Comparison of ENCODE assay signal across 8 cellular contexts in the genomic region with DNA sequence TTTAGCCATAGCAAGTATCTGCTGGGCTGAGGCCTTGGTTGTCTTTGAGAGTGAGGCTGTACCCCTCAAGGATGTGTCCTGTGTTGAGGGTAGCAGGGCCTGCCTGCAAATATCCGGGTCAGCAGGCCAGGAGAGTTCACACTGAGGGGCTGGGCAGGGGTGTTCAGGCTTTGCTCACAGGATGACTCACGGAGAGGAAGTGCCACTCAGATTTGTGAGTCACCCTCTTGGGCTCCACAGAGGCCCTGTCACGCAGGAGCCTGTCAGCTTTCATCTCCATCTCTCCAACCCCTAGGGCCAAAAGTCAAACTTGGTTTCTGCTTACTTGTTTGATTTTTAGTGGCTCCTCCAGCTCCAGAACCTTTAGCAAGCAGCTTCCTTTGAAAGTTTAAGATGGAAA.
DNase-seq lines count a peak whose midpoint lies in the region; ATAC-seq and TF ChIP-seq lines count a peak whose summit lies in the region.

No MANE protein-coding gene starts in this region.

- H3K27me3 ChIP-seq in right cardiac atrium (ENCODE audit: control insufficient read depth, insufficient read depth) (no peaks in the 10 kb centered on the region), ovary (no peaks in the 10 kb centered on the region)

- no peaks in the 10 kb centered on the region for H3K9me3 ChIP-seq in right cardiac atrium (ENCODE audit: control insufficient read depth, low read length)
- H3K9me3 ChIP-seq in ovary, result no peaks in the 10 kb centered on the region

- no peak for TF ChIP-seq POLR2A in ovary (IDR thresholded peaks at IDR 0.05)

- H3K4me3 ChIP-seq in right cardiac atrium (ENCODE audit: low read length) (no peak overlapping the region), ovary (no peak overlapping the region)

- peak; percentile 96 for ATAC-seq in GM18517 (IDR thresholded peaks at IDR 0.05; ENCODE audit: unreplicated experiment)
- peak; percentile 100 for ATAC-seq in HG02610 (IDR thresholded peaks at IDR 0.05; ENCODE audit: unreplicated experiment)
- peak; percentile 67 to 95 for ATAC-seq in right cardiac atrium

- H3K4me1 Mint-ChIP-seq in activated T-cell treated with anti-CD3 and anti-CD28 coated beads, Interleukin-2, amount 50 U/mL, for 24 hours (ENCODE audit: low read depth), result peaks cover 22% of the 10 kb centered on the region

- H3K4me1 ChIP-seq in right cardiac atrium (ENCODE audit: control insufficient read depth, insufficient read depth, low read length), result peaks cover 2% of the 10 kb centered on the region
- no peaks in the 10 kb centered on the region for H3K4me1 ChIP-seq in ovary (ENCODE audit: insufficient read depth)

- no peaks in the 10 kb centered on the region for H3K9me3 Mint-ChIP-seq in activated T-cell treated with anti-CD3 and anti-CD28 coated beads, Interleukin-2, amount 50 U/mL, for 24 hours

- no peaks in the 10 kb centered on the region for H3K27me3 Mint-ChIP-seq in activated T-cell treated with anti-CD3 and anti-CD28 coated beads, Interleukin-2, amount 50 U/mL, for 24 hours

- H3K27ac Mint-ChIP-seq in activated T-cell treated with anti-CD3 and anti-CD28 coated beads, Interleukin-2, amount 50 U/mL, for 24 hours, result peak overlapping the region; percentile 80

- 35% methylated on average over 3 of the region's 3 CpGs for WGBS in right cardiac atrium
- 49 to 55% (median 54%) methylated on average over 3 of the region's 3 CpGs for WGBS in ovary, 3 donors

- no peak for TF ChIP-seq CTCF in ovary (IDR thresholded peaks at IDR 0.05)

- intact Hi-C loops in right cardiac atrium (cut with DNase I) (no loop called here), ovary (cut with DNase I) (no loop called here)

- H3K36me3 Mint-ChIP-seq in activated T-cell treated with anti-CD3 and anti-CD28 coated beads, Interleukin-2, amount 50 U/mL, for 24 hours (ENCODE audit: low read depth), result no peaks in the 10 kb centered on the region

- peak; percentile 57 for DNase-seq in NCI-H460 (ENCODE audit: extremely low read depth, low read depth)
- DNase-seq in activated T-cell treated with anti-CD3 and anti-CD28 coated beads, Interleukin-2, amount 50 U/mL, for 24 hours, result peak; percentile 61
- DNase-seq in right cardiac atrium, result peak; percentile 39 to 43 (median 40)
- DNase-seq in stimulated activated CD4-positive, alpha-beta T cell treated with anti-CD3 and anti-CD28 coated beads, TNF-alpha, amount 100 ng/mL, for 24 hours (ENCODE audit: low read depth in 3 of 3), result peak in 2 of 3 experiments; percentile 13 to 48
- no peak for DNase-seq in globus pallidus (ENCODE audit: low spot score)
- DNase-seq in ovary, result no peak

- no peak overlapping the region for H3K4me3 Mint-ChIP-seq in activated T-cell treated with anti-CD3 and anti-CD28 coated beads, Interleukin-2, amount 50 U/mL, for 24 hours

- no peaks in the 10 kb centered on the region for H3K36me3 ChIP-seq in ovary

- TF ChIP-seq EP300 in ovary (IDR thresholded peaks at IDR 0.05), result no peak

- H3K27ac ChIP-seq in right cardiac atrium (ENCODE audit: low read length), result no peak overlapping the region
- H3K27ac ChIP-seq in ovary, result no peak overlapping the region

Comparison
In these comparisons a context has a peak if more than half of its experiments do, and no peak if none do; other contexts are left out.
1. DNase-seq: peak in NCI-H460 (single experiment), activated T-cell treated with anti-CD3 and anti-CD28 coated beads, Interleukin-2, amount 50 U/mL, for 24 hours (single experiment), right cardiac atrium (3 of 3) and stimulated activated CD4-positive, alpha-beta T cell treated with anti-CD3 and anti-CD28 coated beads, TNF-alpha, amount 100 ng/mL, for 24 hours (2 of 3); none in globus pallidus (single experiment) and ovary (0 of 5).
2. Peak in every context shown above with its lines, with median percentiles within 50 percentile points of each other: ATAC-seq.